12 cellular contexts compared by ENCODE assay signal in the genomic region with DNA sequence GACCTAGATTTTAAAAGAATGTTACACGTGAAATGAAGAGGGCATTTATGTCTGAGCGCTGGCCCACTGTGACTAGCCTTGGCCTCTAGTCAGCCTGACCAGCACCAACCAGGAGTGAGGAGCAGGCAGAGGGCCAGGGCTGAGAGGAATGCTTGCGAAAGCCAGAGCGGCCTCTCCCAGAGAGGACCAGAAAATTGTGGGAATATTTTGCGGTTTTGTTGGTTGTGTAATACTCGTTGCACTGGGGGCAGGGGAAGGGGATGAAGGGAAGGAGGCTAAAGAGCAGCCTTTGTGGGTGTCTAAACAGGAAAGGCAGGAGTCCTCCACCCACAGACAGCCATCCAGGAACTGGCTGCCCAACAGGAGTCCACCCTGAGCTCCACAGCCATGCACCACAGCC. TPM values are rescaled to one million over a fixed set of nuclear protein-coding genes. Genes with fewer than 3 reads are reported as not detected.
A peak's percentile ranks its signal among the peaks of the same experiment; 100 is the strongest.
DNase-seq lines count a peak whose midpoint lies in the region; ATAC-seq and TF ChIP-seq lines count a peak whose summit lies in the region.
"Had no signal": no experiment of that assay in that cellular context is flagged by ENCODE, and none has a peak within 500 bp of the region (broad histone marks: within the 10 kb centered on the region; RNA-seq: fewer than 3 reads in every experiment).

No MANE protein-coding gene starts in this region.

- H3K4me3 Mint-ChIP-seq in activated CD4-positive, alpha-beta T cell treated with anti-CD3 and anti-CD28 coated beads, Interleukin-2, amount 10 ng/mL, durations not matched to agents 24 days and 14 days, result no peak overlapping the region

- H3K9me3 ChIP-seq in transverse colon, result no peaks in the 10 kb centered on the region

- H3K27ac ChIP-seq in brain microvascular endothelial cell (peak overlapping the region; percentile 38), transverse colon (no peak overlapping the region)

- peak; percentile 72 for DNase-seq in HS-5 (ENCODE audit: low read depth)
- peak; percentile 82 for DNase-seq in brain microvascular endothelial cell
- DNase-seq in kidney tubule cell (ENCODE audit: low spot score), result peak; percentile 50
- DNase-seq in transverse colon, result peak; percentile 35
- DNase-seq in NCI-H1417 treated with DMSO at 0.1 percent for 48 hours (lab: John Stamatoyannopoulos, UW), result no peak
- no peak for DNase-seq in activated CD8-positive, alpha-beta memory T cell treated with anti-CD3 and anti-CD28 coated beads, Interleukin-2, amount 50 U/mL, for 48 hours
- DNase-seq in activated CD4-positive, alpha-beta T cell treated with anti-CD3 and anti-CD28 coated beads, Interleukin-2, amount 10 ng/mL, durations not matched to agents 24 days and 14 days, result no peak
- DNase-seq: activated CD4-positive, alpha-beta T cell treated with anti-CD3 and anti-CD28 coated beads for 1 hour; central memory CD4-positive, alpha-beta T cell; NCI-H524 treated with DMSO at 0.1 percent for 48 hours had no signal

- TF ChIP-seq CTCF in brain microvascular endothelial cell (IDR thresholded peaks at IDR 0.05; ENCODE audit: low read depth, low read length, missing control alignments) (no peak), transverse colon (IDR thresholded peaks at IDR 0.05) (no peak)

- TF ChIP-seq POLR2A in transverse colon (IDR thresholded peaks at IDR 0.05), result no peak

- WGBS in transverse colon (ENCODE audit: low coverage in 1 of 2), 2 donors, result 74% methylated on average over 6 of the region's 6 CpGs; no CpG with 5 or more reads in 1 of the 2 donors

- no peaks in the 10 kb centered on the region for H3K4me1 Mint-ChIP-seq in activated CD4-positive, alpha-beta T cell treated with anti-CD3 and anti-CD28 coated beads, Interleukin-2, amount 10 ng/mL, durations not matched to agents 24 days and 14 days

- no peak for TF ChIP-seq EP300 in transverse colon (IDR thresholded peaks at IDR 0.05; ENCODE audit: low read depth)

- no peaks in the 10 kb centered on the region for H3K36me3 Mint-ChIP-seq in activated CD4-positive, alpha-beta T cell treated with anti-CD3 and anti-CD28 coated beads, Interleukin-2, amount 10 ng/mL, durations not matched to agents 24 days and 14 days (ENCODE audit: low read depth)

- intact Hi-C loops in transverse colon (cut with DNase I; ENCODE audit: low total_unique reads), result no loop called here
- intact Hi-C loops in activated CD4-positive, alpha-beta T cell treated with anti-CD3 and anti-CD28 coated beads, Interleukin-2, amount 10 ng/mL, durations not matched to agents 24 days and 14 days (cut with micrococcal nuclease), result no loop called here

- H3K36me3 ChIP-seq in brain microvascular endothelial cell (replicated peaks) (peaks cover 36% of the 10 kb centered on the region), transverse colon (no peaks in the 10 kb centered on the region)

- H3K27ac Mint-ChIP-seq in activated CD4-positive, alpha-beta T cell treated with anti-CD3 and anti-CD28 coated beads, Interleukin-2, amount 10 ng/mL, durations not matched to agents 24 days and 14 days, result no peak overlapping the region

- in situ Hi-C loops in brain microvascular endothelial cell (cut with HindIII; ENCODE audit: low pct_ligation_motif_present, low sequenced_read_pairs) (no loop called here), transverse colon (cut with MboI; ENCODE audit: low pct_ligation_motif_present in 1 of 4, low pct_unique_long_range_greater_than_20kb in 1 of 4, low sequenced_read_pairs in 3 of 4) (no loop called here)

- H3K27me3 ChIP-seq in brain microvascular endothelial cell (replicated peaks) (no peaks in the 10 kb centered on the region), transverse colon (no peaks in the 10 kb centered on the region)

- peak overlapping the region; percentile 37 for H3K4me3 ChIP-seq in brain microvascular endothelial cell (ENCODE audit: low read depth, low read length)
- no peak overlapping the region for H3K4me3 ChIP-seq in transverse colon

- peaks cover 13% of the 10 kb centered on the region for H3K27me3 Mint-ChIP-seq in activated CD4-positive, alpha-beta T cell treated with anti-CD3 and anti-CD28 coated beads, Interleukin-2, amount 10 ng/mL, durations not matched to agents 24 days and 14 days

- no peaks in the 10 kb centered on the region for H3K9me3 Mint-ChIP-seq in activated CD4-positive, alpha-beta T cell treated with anti-CD3 and anti-CD28 coated beads, Interleukin-2, amount 10 ng/mL, durations not matched to agents 24 days and 14 days

- no peaks in the 10 kb centered on the region for H3K4me1 ChIP-seq in transverse colon

- ATAC-seq in GM18907 (IDR thresholded peaks at IDR 0.05; ENCODE audit: unreplicated experiment), result no peak
- ATAC-seq: left colon had no signal

RNA-seq across cellular contexts. Expression of a gene that starts 3.8 kb away (rescaled TPM):
- 10 to 100 TPM; 31.4 to 81.0 (median 73.4) TPM for total RNA-seq in transverse colon
- total RNA-seq in activated CD4-positive, alpha-beta T cell treated with anti-CD3 and anti-CD28 coated beads, Interleukin-2, amount 10 ng/mL, durations not matched to agents 24 days and 14 days, result not detected in 2 replicates

RNA-seq across cellular contexts. Expression of a gene that starts 58.0 kb away (rescaled TPM):
- total RNA-seq in transverse colon, result not detected
- total RNA-seq in activated CD4-positive, alpha-beta T cell treated with anti-CD3 and anti-CD28 coated beads, Interleukin-2, amount 10 ng/mL, durations not matched to agents 24 days and 14 days, result not detected in 2 replicates
- total RNA-seq: left colon had no signal

Comparison
In these comparisons a context has a peak if more than half of its experiments do, and no peak if none do; other contexts are left out.
1. DNase-seq: peak in HS-5 (single experiment), brain microvascular endothelial cell (single experiment), kidney tubule cell (single experiment) and transverse colon (single experiment); none in NCI-H1417 treated with DMSO at 0.1 percent for 48 hours (single experiment), activated CD8-positive, alpha-beta memory T cell treated with anti-CD3 and anti-CD28 coated beads, Interleukin-2, amount 50 U/mL, for 48 hours (single experiment) and activated CD4-positive, alpha-beta T cell treated with anti-CD3 and anti-CD28 coated beads, Interleukin-2, amount 10 ng/mL, durations not matched to agents 24 days and 14 days (single experiment).
2. RNA of a gene that starts 3.8 kb away (total RNA-seq): 31.4 to 81.0 TPM in transverse colon; not detected in activated CD4-positive, alpha-beta T cell treated with anti-CD3 and anti-CD28 coated beads, Interleukin-2, amount 10 ng/mL, durations not matched to agents 24 days and 14 days; every median in the first group is over 10 times any median in the second.